Comparison of ENCODE assay signal across 1 cellular context in genomic region chr13:111296417-111296816, GRCh38.
TF ChIP-seq lines count a peak whose summit lies in the region.

No MANE protein-coding gene starts in this region.

TF ChIP-seq in GM23338, 12 proteins besides CTCF, POLR2A, EP300 and RAD21 (continued from another document):
- TF ChIP-seq ETS1 (IDR thresholded peaks at IDR 0.05), result no peak
- TF ChIP-seq ZNF114 (CRISPR knock-in tag; IDR thresholded peaks at IDR 0.05), result no peak
- no peak for TF ChIP-seq ZNF462 (CRISPR knock-in tag; IDR thresholded peaks at IDR 0.05)
- no peak for TF ChIP-seq JUNB (IDR thresholded peaks at IDR 0.05; ENCODE audit: unreplicated experiment)
- TF ChIP-seq REST (IDR thresholded peaks at IDR 0.05; ENCODE audit: unreplicated experiment), result no peak
- TF ChIP-seq NANOG (IDR thresholded peaks at IDR 0.05; ENCODE audit: borderline replicate concordance), result no peak
